14 cellular contexts compared by ENCODE assay signal in the genomic region with DNA sequence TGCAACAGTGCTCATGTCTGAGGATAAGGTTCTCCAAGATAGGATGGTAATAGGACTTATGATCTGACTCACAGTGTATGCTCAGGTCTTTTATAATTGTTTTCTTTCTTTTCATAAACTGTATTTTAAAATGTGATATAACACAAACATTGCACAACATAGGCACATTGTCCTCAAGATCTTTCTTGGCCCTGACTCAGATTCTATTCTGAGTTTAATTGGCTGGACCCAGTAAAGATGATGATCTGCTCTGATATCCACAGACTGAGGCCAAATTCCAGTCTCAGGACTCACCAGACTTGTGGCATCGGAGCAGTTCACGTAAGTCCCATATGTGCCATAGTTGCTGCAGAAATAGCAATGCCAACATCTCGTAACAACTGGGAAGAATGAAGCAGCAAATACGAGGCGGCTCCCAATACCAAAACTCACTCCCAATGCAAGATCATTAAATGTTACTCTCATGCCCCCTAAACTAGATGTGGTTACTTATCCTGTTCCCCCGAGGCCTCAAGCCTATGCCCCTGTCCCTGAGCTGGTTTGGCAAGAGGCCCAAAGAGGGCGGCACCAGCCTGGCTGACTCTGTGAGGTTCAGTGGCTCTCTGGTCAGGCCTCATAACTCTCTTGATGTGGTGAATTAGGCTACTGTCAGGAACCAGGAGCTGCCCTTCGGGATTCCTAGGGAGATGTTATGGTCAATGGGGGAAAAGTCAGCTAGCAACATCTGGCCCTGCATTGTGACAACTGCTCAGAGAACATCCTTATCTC.
DNase-seq lines count a peak whose midpoint lies in the region; ATAC-seq, FAIRE-seq and TF ChIP-seq lines count a peak whose summit lies in the region.
"Had no signal": no experiment of that assay in that cellular context is flagged by ENCODE, and none has a peak within 500 bp of the region (broad histone marks: within the 10 kb centered on the region; RNA-seq: fewer than 3 reads in every experiment).

No MANE protein-coding gene starts in this region.

- no peaks in the 10 kb centered on the region for H3K79me2 ChIP-seq in astrocyte (ENCODE audit: insufficient read depth, low read length)

- TF ChIP-seq EP300 in esophagus muscularis mucosa (IDR thresholded peaks at IDR 0.05): no peak

- H3K4me1 ChIP-seq in astrocyte (ENCODE audit: insufficient read depth, low read length): peaks cover 40% of the 10 kb centered on the region
- H3K4me1 ChIP-seq in esophagus muscularis mucosa: peaks cover 0 to 22% (median 2%) of the 10 kb centered on the region in 4 donors
- H3K4me1 ChIP-seq: uterus had no signal

- peak; percentile 96 for FAIRE-seq in astrocyte (lab: Jason Lieb, UNC)

- H3K36me3 ChIP-seq in astrocyte (ENCODE audit: insufficient read depth, low read length) (no peaks in the 10 kb centered on the region), kidney epithelial cell (ENCODE audit: control insufficient read depth, insufficient read depth, low read length) (no peaks in the 10 kb centered on the region), esophagus muscularis mucosa (no peaks in the 10 kb centered on the region)
- H3K36me3 ChIP-seq: neutrophil, uterus had no signal

- H3K9ac ChIP-seq in astrocyte (ENCODE audit: low read length): peak overlapping the region; percentile 52
- H3K9ac ChIP-seq: KMS-11 had no signal

- H4K20me1 ChIP-seq in astrocyte (ENCODE audit: insufficient read depth, low read length): no peaks in the 10 kb centered on the region

- H3K4me3 ChIP-seq in astrocyte (ENCODE audit: insufficient read depth, low read depth, low read length) (no peak overlapping the region), kidney epithelial cell (ENCODE audit: low read depth, low read length) (no peak overlapping the region), esophagus muscularis mucosa (no peak overlapping the region)
- H3K4me3 ChIP-seq: uterus had no signal

- peak overlapping the region; percentile 62 for H3K4me2 ChIP-seq in astrocyte (ENCODE audit: low read length)
- H3K4me2 ChIP-seq: KMS-11 had no signal

- H2AFZ ChIP-seq in astrocyte (ENCODE audit: low read depth, low read length): no peak overlapping the region

- no peaks in the 10 kb centered on the region for H3K27me3 ChIP-seq in astrocyte (ENCODE audit: insufficient read depth, low read length)
- no peaks in the 10 kb centered on the region for H3K27me3 ChIP-seq in kidney epithelial cell (ENCODE audit: control insufficient read depth, insufficient read depth, low read length)
- no peaks in the 10 kb centered on the region for H3K27me3 ChIP-seq in esophagus muscularis mucosa
- H3K27me3 ChIP-seq: neutrophil, uterus had no signal

- peak; percentile 26 for DNase-seq in AG08396 (ENCODE audit: low spot score)
- peak; percentile 90 for DNase-seq in astrocyte (ENCODE audit: low read depth)
- peak; percentile 56 for DNase-seq in kidney epithelial cell (ENCODE audit: low read depth)
- no peak for DNase-seq in kidney glomerular epithelial cell (lab: John Stamatoyannopoulos, UW)
- no peak for DNase-seq in cerebellar nuclear complex (lab: John Stamatoyannopoulos, UW)
- no peak for DNase-seq in esophagus muscularis mucosa (ENCODE audit: extremely low spot score)
- no peak for DNase-seq in COR-L47 (lab: John Stamatoyannopoulos, UW)
- DNase-seq: CD4-positive, CD25-positive, alpha-beta regulatory T cell; NCI-H82; uterus had no signal

- peak overlapping the region; percentile 71 for H3K27ac ChIP-seq in astrocyte (ENCODE audit: low read depth, low read length)
- no peak overlapping the region for H3K27ac ChIP-seq in esophagus muscularis mucosa (replicated peaks in 1 of 4)
- H3K27ac ChIP-seq: KMS-11, uterus had no signal

- no peak for TF ChIP-seq CTCF in astrocyte (IDR thresholded peaks at IDR 0.05; ENCODE audit: insufficient read depth, low read depth, low read length)
- TF ChIP-seq CTCF in kidney epithelial cell (IDR thresholded peaks at IDR 0.05; ENCODE audit: insufficient read depth, low read length, poor library complexity, severe bottlenecking): no peak
- no peak for TF ChIP-seq CTCF in esophagus muscularis mucosa (IDR thresholded peaks at IDR 0.05)

- intact Hi-C loops in esophagus muscularis mucosa (cut with DNase I): no loop called here

- no peaks in the 10 kb centered on the region for H3K9me3 Mint-ChIP-seq in astrocyte (ENCODE audit: unreplicated experiment)

- 88% methylated on average over 7 of the region's 8 CpGs for WGBS in esophagus muscularis mucosa

- ATAC-seq in HG03442 (IDR thresholded peaks at IDR 0.05; ENCODE audit: unreplicated experiment): peak; percentile 3

- peaks cover 2% of the 10 kb centered on the region for H3K27me3 Mint-ChIP-seq in astrocyte (ENCODE audit: low read depth, unreplicated experiment)

- H3K9me3 ChIP-seq in astrocyte (ENCODE audit: insufficient read depth, low read depth, low read length): no peaks in the 10 kb centered on the region
- H3K9me3 ChIP-seq in esophagus muscularis mucosa: no peaks in the 10 kb centered on the region
- H3K9me3 ChIP-seq: neutrophil, uterus had no signal

- TF ChIP-seq POLR2A in esophagus muscularis mucosa (IDR thresholded peaks at IDR 0.05; ENCODE audit: low read depth): no peak

- peaks cover 28% of the 10 kb centered on the region for H3K4me1 Mint-ChIP-seq in astrocyte (ENCODE audit: low read depth, unreplicated experiment)
- H3K4me1 Mint-ChIP-seq: CD4-positive, CD25-positive, alpha-beta regulatory T cell had no signal

- no peaks in the 10 kb centered on the region for H3K36me3 Mint-ChIP-seq in astrocyte (ENCODE audit: low read depth, unreplicated experiment)
- H3K36me3 Mint-ChIP-seq: CD4-positive, CD25-positive, alpha-beta regulatory T cell had no signal

- H3K27ac Mint-ChIP-seq in astrocyte (ENCODE audit: unreplicated experiment): no peak overlapping the region
- H3K27ac Mint-ChIP-seq: activated T-cell treated with anti-CD3 and anti-CD28 coated beads, Interleukin-2, amount 50 U/mL, for 72 hours; CD4-positive, CD25-positive, alpha-beta regulatory T cell had no signal

- H3K4me3 Mint-ChIP-seq in astrocyte (ENCODE audit: unreplicated experiment): no peak overlapping the region
- H3K4me3 Mint-ChIP-seq: activated T-cell treated with anti-CD3 and anti-CD28 coated beads, Interleukin-2, amount 50 U/mL, for 72 hours; CD4-positive, CD25-positive, alpha-beta regulatory T cell had no signal

Comparison
In these comparisons a context has a peak if more than half of its experiments do, and no peak if none do; other contexts are left out.
1. DNase-seq: peak in AG08396 (single experiment), astrocyte (single experiment) and kidney epithelial cell (single experiment); none in kidney glomerular epithelial cell (single experiment), cerebellar nuclear complex (0 of 2), esophagus muscularis mucosa (single experiment) and COR-L47 (single experiment).